Comparison of ENCODE assay signal across 13 cellular contexts in the genomic region with DNA sequence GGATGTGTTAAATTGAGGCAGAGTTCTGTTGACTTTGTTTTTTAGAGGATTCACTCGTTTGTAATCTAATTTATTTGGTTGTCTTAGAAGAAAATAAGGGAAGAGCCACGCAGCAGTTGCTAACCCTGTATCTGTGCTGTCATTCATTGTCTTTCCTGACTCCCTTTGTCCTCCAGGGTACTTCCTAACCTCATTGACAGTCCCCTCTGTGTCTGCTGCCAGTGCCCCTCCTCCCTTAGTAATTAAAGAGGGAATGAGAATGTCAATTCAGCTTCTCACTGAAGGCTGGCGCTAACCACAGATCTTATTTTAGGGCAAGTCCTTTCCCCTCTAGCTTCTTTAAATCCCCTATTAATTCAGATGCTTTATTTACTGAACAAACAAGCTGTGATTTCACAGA.
"Had no signal": no experiment of that assay in that cellular context is flagged by ENCODE, and none has a peak within 500 bp of the region (broad histone marks: within the 10 kb centered on the region; RNA-seq: fewer than 3 reads in every experiment).

No MANE protein-coding gene starts in this region.

- H3K27ac ChIP-seq: adrenal gland, right atrium auricular region, tibial artery had no signal

- H3K4me3 ChIP-seq: adrenal gland, lung, right atrium auricular region, tibial artery had no signal

- H3K27me3 ChIP-seq: adrenal gland, right atrium auricular region, tibial artery had no signal

- DNase-seq: activated CD4-positive, CD25-positive, alpha-beta regulatory T cell treated with anti-CD3 and anti-CD28 coated beads, Interleukin-2, amount 50 U/mL, for 72 hours; activated gamma-delta T cell treated with Interleukin-2 at 50 U/mL for 16 hours; activated T-cell treated with anti-CD3 and anti-CD28 coated beads for 4 hours; adrenal gland; cerebellar nuclear complex; effector memory CD4-positive, alpha-beta T cell; hippocampal formation; stimulated activated CD4-positive, alpha-beta T cell treated with anti-CD3 and anti-CD28 coated beads, Interleukin-2, amount 100 ng/mL, for 24 hours; stimulated activated naive CD8-positive, alpha-beta T cell treated with anti-CD3 and anti-CD28 coated beads, Interleukin-15, Interleukin-2, amounts not matched to agents 100 U/mL and 50 U/mL, for 24 hours; substantia nigra; tibial artery had no signal

- H3K9me3 ChIP-seq: adrenal gland, right atrium auricular region, tibial artery had no signal

- H3K4me1 ChIP-seq: adrenal gland, tibial artery had no signal

- H3K36me3 ChIP-seq: adrenal gland, right atrium auricular region, tibial artery had no signal
